Comparison of ENCODE assay signal across 27 cellular contexts in genomic region chr14:103256406-103256805, GRCh38.
"Had no signal": no experiment of that assay in that cellular context is flagged by ENCODE, and none has a peak within 500 bp of the region (broad histone marks: within the 10 kb centered on the region; RNA-seq: fewer than 3 reads in every experiment).

No MANE protein-coding gene starts in this region.

- H3K27me3 ChIP-seq: ascending aorta, cardiac muscle cell had no signal

- H3K9me3 ChIP-seq: ascending aorta had no signal

- H3K36me3 ChIP-seq: ascending aorta, cardiac muscle cell had no signal

- H3K4me1 ChIP-seq: ascending aorta had no signal

- ATAC-seq: activated CD8-positive, alpha-beta T cell treated with anti-CD3 and anti-CD28 coated beads for 36 hours; activated T-cell treated with anti-CD3 and anti-CD28 coated beads, Interleukin-2, amount 50 U/mL, for 72 hours; activated T-helper 17 cell treated with anti-CD3 and anti-CD28 coated beads, Interleukin-2, amount 50 U/mL, for 72 hours had no signal

- H3K4me3 ChIP-seq: ascending aorta, cardiac muscle cell had no signal

- H3K4me2 ChIP-seq: KMS-11 had no signal

- DNase-seq: activated B cell treated with CpG ODN at 0.5 μM for 24 hours; activated CD4-positive, alpha-beta T cell treated with anti-CD3 and anti-CD28 coated beads for 48 hours; activated CD4-positive, CD25-positive, alpha-beta regulatory T cell treated with anti-CD3 and anti-CD28 coated beads, Interleukin-2, amount 50 U/mL, for 72 hours; activated CD8-positive, alpha-beta T cell treated with anti-CD3 and anti-CD28 coated beads for 36 hours; activated effector memory CD4-positive, alpha-beta T cell treated with anti-CD3 and anti-CD28 coated beads, Interleukin-2, amount 50 U/mL, for 16 hours; activated naive CD4-positive, alpha-beta T cell; activated naive CD8-positive, alpha-beta T cell treated with anti-CD3 and anti-CD28 coated beads, Interleukin-2, amount 10 ng/mL, durations not matched to agents 7 days and 5 days; activated T-cell treated with anti-CD3 and anti-CD28 coated beads, Interleukin-2, amount 50 U/mL, for 1 hour; activated T-cell treated with anti-CD3 and anti-CD28 coated beads, Interleukin-2, amount 50 U/mL, for 72 hours; amygdala; NCI-H1105; NCI-H1417 treated with DMSO at 0.1 percent for 48 hours; NCI-H187 treated with DMSO at 0.1 percent for 48 hours; NCI-H2081; NCI-H345; NCI-H524 treated with DMSO at 0.1 percent for 48 hours; Right ventricle myocardium superior; SW 1271; T-helper 1 cell; T-helper 2 cell; T-helper 9 cell had no signal

- H3K9ac ChIP-seq: KMS-11 had no signal

- FAIRE-seq: RCC 7860 had no signal

- H3K27ac ChIP-seq: ascending aorta, cardiac muscle cell, KMS-11, RWPE1 had no signal
